ENCODE assay signal across 12 cellular contexts in genomic region chr13:77048592-77048991, GRCh38. TPM values are rescaled to one million over a fixed set of nuclear protein-coding genes. Genes with fewer than 3 reads are reported as not detected.
DNase-seq lines count a peak whose midpoint lies in the region; ATAC-seq lines count a peak whose summit lies in the region.
"Had no signal": no experiment of that assay in that cellular context is flagged by ENCODE, and none has a peak within 500 bp of the region (broad histone marks: within the 10 kb centered on the region; RNA-seq: fewer than 3 reads in every experiment).

No MANE protein-coding gene starts in this region.

- H3K27ac Mint-ChIP-seq in activated naive CD8-positive, alpha-beta T cell treated with anti-CD3 and anti-CD28 coated beads, Interleukin-2, amount 50 U/mL, for 24 hours, result peak overlapping the region; percentile 8
- H3K27ac Mint-ChIP-seq in naive B cell, result peak overlapping the region; percentile 0 to 82 (median 64)

- in situ Hi-C loops in KBM-7 (cut with MboI; ENCODE audit: low pct_unique_long_range_greater_than_20kb, low sequenced_read_pairs), result no loop called here

- H3K4me3 Mint-ChIP-seq in activated naive CD8-positive, alpha-beta T cell treated with anti-CD3 and anti-CD28 coated beads, Interleukin-2, amount 50 U/mL, for 24 hours, result no peak overlapping the region
- peak overlapping the region in 1 of 8 donors; percentile 38 for H3K4me3 Mint-ChIP-seq in naive B cell

- DNase-seq in NCI-H2107 treated with DMSO at 0.1 percent for 48 hours (lab: John Stamatoyannopoulos, UW; ENCODE audit: unreplicated experiment) (peak; percentile 19), NCI-H2107 (lab: John Stamatoyannopoulos, UW) (no peak), KBM-7 (peak; percentile 64), naive B cell (no peak), inferior parietal cortex (ENCODE audit: extremely low spot score) (no peak), DMS 273 treated with DMSO at 0.1 percent for 48 hours (lab: John Stamatoyannopoulos, UW) (no peak)
- no peak for DNase-seq in activated naive CD8-positive, alpha-beta T cell treated with anti-CD3 and anti-CD28 coated beads, Interleukin-2, amount 50 U/mL, for 24 hours
- no peak for DNase-seq in stimulated activated CD4-positive, alpha-beta T cell treated with anti-CD3 and anti-CD28 coated beads, Interleukin-4, amount 100 ng/mL, for 24 hours
- DNase-seq: DMS53, NCI-H446, RPMI8226 had no signal

- H3K36me3 Mint-ChIP-seq in activated naive CD8-positive, alpha-beta T cell treated with anti-CD3 and anti-CD28 coated beads, Interleukin-2, amount 50 U/mL, for 24 hours (ENCODE audit: low read depth), result peaks cover 51% of the 10 kb centered on the region
- H3K36me3 Mint-ChIP-seq in naive B cell, result peaks cover 32 to 37% of the 10 kb centered on the region in 2 donors

- no peaks in the 10 kb centered on the region for H3K27me3 Mint-ChIP-seq in activated naive CD8-positive, alpha-beta T cell treated with anti-CD3 and anti-CD28 coated beads, Interleukin-2, amount 50 U/mL, for 24 hours
- H3K27me3 Mint-ChIP-seq in naive B cell, result no peaks in the 10 kb centered on the region

- H3K9me3 Mint-ChIP-seq in activated naive CD8-positive, alpha-beta T cell treated with anti-CD3 and anti-CD28 coated beads, Interleukin-2, amount 50 U/mL, for 24 hours, result no peaks in the 10 kb centered on the region
- no peaks in the 10 kb centered on the region for H3K9me3 Mint-ChIP-seq in naive B cell

- H3K4me1 Mint-ChIP-seq in activated naive CD8-positive, alpha-beta T cell treated with anti-CD3 and anti-CD28 coated beads, Interleukin-2, amount 50 U/mL, for 24 hours, result peaks cover 6% of the 10 kb centered on the region
- peaks cover 9 to 14% (median 10%) of the 10 kb centered on the region in 3 donors for H3K4me1 Mint-ChIP-seq in naive B cell

- no peak for ATAC-seq in activated naive CD8-positive, alpha-beta T cell treated with anti-CD3 and anti-CD28 coated beads, Interleukin-2, amount 50 U/mL, for 24 hours
- ATAC-seq in naive B cell (ENCODE audit: low read depth in 2 of 2), result no peak
- ATAC-seq: esophagus mucosa had no signal

RNA-seq across cellular contexts. Expression of gene FBXL3, which starts 21.6 kb away (rescaled TPM):
- 10 to 100 TPM; 32.2 to 54.4 (median 45.1) TPM for polyA plus RNA-seq in naive B cell (ENCODE audit: low read depth in 6 of 6)

RNA-seq across cellular contexts. Expression of gene CLN5, which starts 56.7 kb away (rescaled TPM):
- 10 to 100 TPM; 20.2 to 30.9 (median 25.4) TPM for polyA plus RNA-seq in naive B cell (ENCODE audit: low read depth in 6 of 6)

Comparison
In these comparisons a context has a peak if more than half of its experiments do, and no peak if none do; other contexts are left out.
1. DNase-seq: peak in NCI-H2107 treated with DMSO at 0.1 percent for 48 hours (single experiment) and KBM-7 (single experiment); none in NCI-H2107 (single experiment), activated naive CD8-positive, alpha-beta T cell treated with anti-CD3 and anti-CD28 coated beads, Interleukin-2, amount 50 U/mL, for 24 hours (single experiment), naive B cell (single experiment), inferior parietal cortex (single experiment), stimulated activated CD4-positive, alpha-beta T cell treated with anti-CD3 and anti-CD28 coated beads, Interleukin-4, amount 100 ng/mL, for 24 hours (single experiment) and DMS 273 treated with DMSO at 0.1 percent for 48 hours (single experiment).